Comparison of ENCODE assay signal across 1 cellular context in the genomic region with DNA sequence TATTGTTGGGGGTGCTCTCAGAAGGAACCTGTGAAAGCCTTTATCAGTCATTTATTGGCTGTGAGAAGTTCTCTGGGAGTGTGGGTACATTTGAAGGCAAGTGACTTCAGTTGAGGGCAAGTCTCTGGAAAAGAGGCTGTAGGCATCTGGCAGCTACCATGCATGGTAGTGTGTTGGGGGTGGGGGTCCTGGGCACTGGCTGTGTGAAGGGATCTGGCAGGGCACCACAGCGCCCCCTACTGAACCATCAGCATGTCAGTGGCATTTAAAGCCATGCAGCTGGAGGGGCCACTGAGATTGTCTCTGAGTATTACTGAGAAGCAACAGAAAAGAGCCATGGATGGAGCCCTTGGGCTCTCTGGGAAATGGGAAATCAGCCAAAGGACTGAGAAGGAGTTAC.
TF ChIP-seq lines count a peak whose summit lies in the region.

No MANE protein-coding gene starts in this region.

TF ChIP-seq in H1, 55 proteins besides CTCF, POLR2A, EP300 and RAD21:
- TF ChIP-seq YY1 (IDR thresholded peaks at IDR 0.05; ENCODE audit: low read depth, low read length) (peak; percentile 57; the same call in 1 of the 2 replicates), PHF8 (conservative IDR thresholded peaks at IDR 0.05; ENCODE audit: low read depth, low read length) (no peak), GTF2F1 (IDR thresholded peaks at IDR 0.05; ENCODE audit: borderline replicate concordance, low read depth, low read length) (no peak), BRCA1 (IDR thresholded peaks at IDR 0.05; ENCODE audit: low read depth, low read length) (no peak), SUZ12 (IDR thresholded peaks at IDR 0.05; ENCODE audit: low read length) (no peak), GABPA (IDR thresholded peaks at IDR 0.05; ENCODE audit: borderline replicate concordance, insufficient read depth, low read length) (no peak), HDAC2 (IDR thresholded peaks at IDR 0.05; ENCODE audit: borderline replicate concordance in 1 of 2, low read depth in 2 of 2, low read length in 2 of 2) (0 out of 4 replicates have a peak, but pooled peaks of 1 of the 2 experiments have one; percentile 51), TAF7 (optimal IDR thresholded peaks at IDR 0.05; ENCODE audit: borderline replicate concordance, low read depth, low read length) (no peak), TAF1 (IDR thresholded peaks at IDR 0.05; ENCODE audit: low read depth, low read length) (no peak), NANOG (IDR thresholded peaks at IDR 0.05; ENCODE audit: insufficient read depth, low read depth, low read length, poor library complexity, severe bottlenecking) (peak; percentile 66), ASH2L (IDR thresholded peaks at IDR 0.05; ENCODE audit: low read length) (no peak), RBBP5 (IDR thresholded peaks at IDR 0.05; ENCODE audit: borderline replicate concordance, low read depth, low read length) (no peak), KDM5A (IDR thresholded peaks at IDR 0.05; ENCODE audit: low read length) (no peak), USF2 (IDR thresholded peaks at IDR 0.05; ENCODE audit: low read length) (no peak), SP4 (IDR thresholded peaks at IDR 0.05; ENCODE audit: low read length) (no peak), FOSL1 (IDR thresholded peaks at IDR 0.05; ENCODE audit: insufficient read depth, low read depth, low read length) (no peak), JUND (IDR thresholded peaks at IDR 0.05; ENCODE audit: low read length) (no peak), KDM4A (IDR thresholded peaks at IDR 0.05; ENCODE audit: low read depth, low read length, severe bottlenecking) (no peak), CREB1 (IDR thresholded peaks at IDR 0.05) (peak; percentile 33; the same call in 1 of the 2 replicates), MAX (IDR thresholded peaks at IDR 0.05) (peak; percentile 64; the same call in 1 of the 2 replicates)
